In the genomic region with DNA sequence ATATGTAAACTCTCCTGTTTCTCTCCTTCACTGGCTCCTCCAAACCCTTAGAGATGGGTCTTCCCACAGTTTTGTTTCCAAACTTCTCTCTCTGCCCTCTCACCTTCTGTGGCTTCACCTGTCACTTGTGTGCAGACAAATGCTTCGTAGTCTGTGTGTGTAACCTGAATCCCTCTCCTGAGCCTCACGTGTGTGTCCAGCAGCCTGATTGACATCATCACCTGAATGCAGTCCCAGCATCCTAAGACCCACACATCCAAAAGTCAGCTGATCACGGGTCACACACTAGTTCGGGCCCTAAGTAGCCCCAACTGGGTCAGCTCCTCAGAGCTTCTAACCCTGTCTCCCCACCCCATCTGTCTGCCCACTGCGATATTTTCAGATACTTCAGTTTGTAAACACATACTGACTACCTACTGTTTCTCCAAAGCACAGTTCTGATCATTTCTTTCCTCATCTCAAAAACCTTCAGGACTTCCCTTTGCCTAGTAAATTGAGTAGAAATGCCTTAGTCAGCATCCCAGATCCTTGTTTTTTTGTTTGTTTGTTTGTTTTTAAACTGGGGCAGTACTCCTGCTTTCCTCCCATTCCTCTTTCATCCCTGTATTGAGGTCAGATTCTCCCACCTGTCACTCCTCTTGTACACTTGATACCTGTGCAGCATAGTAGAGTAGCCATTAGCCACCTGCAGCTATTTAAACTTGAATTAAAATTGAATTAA, we compare ENCODE assay signal across 18 cellular contexts. TPM values are rescaled to one million over a fixed set of nuclear protein-coding genes. Genes with fewer than 3 reads are reported as not detected.
DNase-seq lines count a peak whose midpoint lies in the region; ATAC-seq, FAIRE-seq and TF ChIP-seq lines count a peak whose summit lies in the region.
"Had no signal": no experiment of that assay in that cellular context is flagged by ENCODE, and none has a peak within 500 bp of the region (broad histone marks: within the 10 kb centered on the region; RNA-seq: fewer than 3 reads in every experiment).

No MANE protein-coding gene starts in this region.

- H3K4me1 Mint-ChIP-seq in GM23338, result no peaks in the 10 kb centered on the region
- peaks cover 9% of the 10 kb centered on the region for H3K4me1 Mint-ChIP-seq in activated CD4-positive, alpha-beta T cell treated with anti-CD3 and anti-CD28 coated beads, Interleukin-2, amount 10 ng/mL, durations not matched to agents 24 days and 14 days

- WGBS in K562 (ENCODE audit: insufficient coverage, low coverage, missing lambda C conversion rate), result 63% methylated on average over 5 of the region's 5 CpGs
- 48 to 75% (median 49%) methylated on average over 5 of the region's 5 CpGs for WGBS in psoas muscle, 3 donors

- no peak overlapping the region for H3K4me3 Mint-ChIP-seq in GM23338
- H3K4me3 Mint-ChIP-seq in activated CD4-positive, alpha-beta T cell treated with anti-CD3 and anti-CD28 coated beads, Interleukin-2, amount 10 ng/mL, durations not matched to agents 24 days and 14 days, result no peak overlapping the region
- H3K4me3 Mint-ChIP-seq: CD14-positive monocyte had no signal

- H4K20me1 ChIP-seq in GM23338 (replicated peaks; ENCODE audit: insufficient read depth) (no peaks in the 10 kb centered on the region), K562 (replicated peaks; ENCODE audit: control insufficient read depth, insufficient read depth, low read length) (no peaks in the 10 kb centered on the region)

- H3K4me3 ChIP-seq in GM23338 (no peak overlapping the region), K562 (no peak overlapping the region), psoas muscle (no peak overlapping the region)
- H3K4me3 ChIP-seq: Peyer's patch had no signal

- FAIRE-seq in K562 (lab: Jason Lieb, UNC), result no peak

- ATAC-seq in GM23338 (no peak), K562 (no peak), psoas muscle (peak in 3 of 4 donors; percentile 41 to 64 (median 50)), omental fat pad (ENCODE audit: low FRiP score) (no peak)

- H3K9me3 ChIP-seq in K562 (replicated peaks; ENCODE audit: control insufficient read depth, insufficient read depth, low read depth, low read length) (no peaks in the 10 kb centered on the region), psoas muscle (no peaks in the 10 kb centered on the region)
- H3K9me3 ChIP-seq: Peyer's patch had no signal

- no peak overlapping the region for H3K9ac ChIP-seq in K562 (ENCODE audit: insufficient read depth in 1 of 2, low read depth in 2 of 2, low read length in 2 of 2)
- H3K9ac ChIP-seq: KMS-11 had no signal

- H3K4me2 ChIP-seq in GM23338 (no peak overlapping the region), K562 (ENCODE audit: insufficient read depth, low read length) (no peak overlapping the region)
- H3K4me2 ChIP-seq: KMS-11 had no signal

- TF ChIP-seq CTCF in GM23338 (conservative IDR thresholded peaks at IDR 0.05; ENCODE audit: low read depth in 2 of 2), result no peak
- no peak for TF ChIP-seq CTCF in K562 (IDR thresholded peaks at IDR 0.05 in 2 of 3, conservative IDR thresholded peaks at IDR 0.05 in 1 of 3; ENCODE audit: insufficient read depth in 2 of 3, low read depth in 1 of 3, low read length in 3 of 3)
- no peak for TF ChIP-seq CTCF in psoas muscle (IDR thresholded peaks at IDR 0.05)
- no peak for TF ChIP-seq CTCF in omental fat pad (IDR thresholded peaks at IDR 0.05)

- H3K9me1 ChIP-seq in K562 (ENCODE audit: control insufficient read depth, insufficient read depth, low read length), result no peaks in the 10 kb centered on the region

- H3K4me1 ChIP-seq in GM23338 (ENCODE audit: insufficient read depth) (no peaks in the 10 kb centered on the region), K562 (replicated peaks in 1 of 2; ENCODE audit: control insufficient read depth in 2 of 2, insufficient read depth in 2 of 2, low read length in 2 of 2) (peaks cover 0 to 6% of the 10 kb centered on the region in 2 experiments; a peak in 3 of 5 replicates), psoas muscle (peaks cover 31% of the 10 kb centered on the region)
- H3K4me1 ChIP-seq: Peyer's patch had no signal

- no peak overlapping the region for H3K27ac Mint-ChIP-seq in GM23338
- H3K27ac Mint-ChIP-seq in activated CD4-positive, alpha-beta T cell treated with anti-CD3 and anti-CD28 coated beads, Interleukin-2, amount 10 ng/mL, durations not matched to agents 24 days and 14 days, result no peak overlapping the region

- in situ Hi-C loops in K562 (cut with MboI), result no loop called here

- H3K9me3 Mint-ChIP-seq in GM23338, result no peaks in the 10 kb centered on the region
- no peaks in the 10 kb centered on the region for H3K9me3 Mint-ChIP-seq in activated CD4-positive, alpha-beta T cell treated with anti-CD3 and anti-CD28 coated beads, Interleukin-2, amount 10 ng/mL, durations not matched to agents 24 days and 14 days
- H3K9me3 Mint-ChIP-seq: CD14-positive monocyte had no signal

- DNase-seq in GM23338 (ENCODE audit: low spot score), result no peak
- peak; percentile 68 for DNase-seq in NCI-H2107 treated with DMSO at 0.1 percent for 48 hours (lab: John Stamatoyannopoulos, UW; ENCODE audit: unreplicated experiment)
- no peak for DNase-seq in K562 (ENCODE audit: extremely low read depth in 1 of 4, low spot score in 3 of 4)
- DNase-seq in psoas muscle, result no peak
- no peak for DNase-seq in activated CD4-positive, alpha-beta T cell treated with anti-CD3 and anti-CD28 coated beads, Interleukin-2, amount 10 ng/mL, durations not matched to agents 24 days and 14 days
- DNase-seq in omental fat pad (ENCODE audit: low spot score), result no peak
- no peak for DNase-seq in NCI-H146 (lab: John Stamatoyannopoulos, UW)
- DNase-seq: COR-L47; DMS 273 treated with DMSO at 0.1 percent for 48 hours; DND-41; NCI-H1417; NCI-H187 treated with DMSO at 0.1 percent for 48 hours; NCI-H2227 treated with DMSO at 0.1 percent for 48 hours; NCI-H524 treated with DMSO at 0.1 percent for 48 hours; NK-92 treated with Interleukin-12 subunit alpha and Interleukin-12 subunit beta, amount 100 ng/mL, for 24 hours; Peyer's patch had no signal

- no peaks in the 10 kb centered on the region for H3K79me2 ChIP-seq in GM23338 (replicated peaks; ENCODE audit: insufficient read depth)
- no peaks in the 10 kb centered on the region for H3K79me2 ChIP-seq in K562 (ENCODE audit: control insufficient read depth, insufficient read depth, low read length)

- H3K9me2 ChIP-seq in GM23338 (ENCODE audit: insufficient read depth), result no peaks in the 10 kb centered on the region

- CTCF ChIA-PET in K562 (lab: Yijun Ruan, JAX; ENCODE audit: low intra/inter-chr PET ratio), result no interaction called here

- H3K36me3 ChIP-seq in GM23338 (ENCODE audit: insufficient read depth), result peaks cover 5% of the 10 kb centered on the region; the same call in 1 of the 2 replicates
- peaks cover 33% of the 10 kb centered on the region; the same call in 2 of the 3 replicates for H3K36me3 ChIP-seq in K562 (ENCODE audit: control insufficient read depth, insufficient read depth, low read length)
- H3K36me3 ChIP-seq in psoas muscle (ENCODE audit: insufficient read depth in 1 of 2, low read depth in 1 of 2), result peaks cover 0 to 31% of the 10 kb centered on the region in 2 donors

- H2AFZ ChIP-seq in GM23338, result no peak overlapping the region
- H2AFZ ChIP-seq in K562 (ENCODE audit: low read depth, low read length), result no peak overlapping the region

- POLR2A ChIA-PET in K562 (lab: Yijun Ruan, JAX), result no interaction called here

- no peaks in the 10 kb centered on the region for H3F3A ChIP-seq in GM23338 (replicated peaks; ENCODE audit: low read depth)

- TF ChIP-seq EP300 in K562 (IDR thresholded peaks at IDR 0.05; ENCODE audit: low read length), result no peak

- no peaks in the 10 kb centered on the region for H3K27me3 ChIP-seq in GM23338 (ENCODE audit: insufficient read depth)
- no peaks in the 10 kb centered on the region for H3K27me3 ChIP-seq in K562 (ENCODE audit: control insufficient read depth in 2 of 2, insufficient read depth in 2 of 2, low read length in 2 of 2)
- H3K27me3 ChIP-seq in psoas muscle (ENCODE audit: insufficient read depth in 3 of 3, low read length in 2 of 3), result no peaks in the 10 kb centered on the region
- H3K27me3 ChIP-seq: Peyer's patch had no signal

- no TSS peak for BruUV-seq in K562 (replicated peaks; lab: Mats Ljungman, UMichigan)

- no peak for TF ChIP-seq RAD21 in K562 (CRISPR knock-in tag; conservative IDR thresholded peaks at IDR 0.05 in 1 of 2, IDR thresholded peaks at IDR 0.05 in 1 of 2)

- 0 out of 2 replicates have a peak overlapping the region, but pooled peaks have one; percentile 19 for H3K27ac ChIP-seq in GM23338 (ENCODE audit: low read depth)
- H3K27ac ChIP-seq in K562 (ENCODE audit: extremely low read depth, low read depth, low read length), result no peak overlapping the region
- H3K27ac ChIP-seq in psoas muscle, result peak overlapping the region; percentile 71
- H3K27ac ChIP-seq: KMS-11, Peyer's patch had no signal

- no peaks in the 10 kb centered on the region; the same call in none of the 3 replicates for H3K36me3 Mint-ChIP-seq in GM23338 (ENCODE audit: low read depth)
- H3K36me3 Mint-ChIP-seq in activated CD4-positive, alpha-beta T cell treated with anti-CD3 and anti-CD28 coated beads, Interleukin-2, amount 10 ng/mL, durations not matched to agents 24 days and 14 days (ENCODE audit: low read depth), result peaks cover 13% of the 10 kb centered on the region

- TF ChIP-seq POLR2A in K562 (conservative IDR thresholded peaks at IDR 0.05), result no peak

- intact Hi-C loops in K562 (cut with micrococcal nuclease), result no loop called here
- intact Hi-C loops in psoas muscle (cut with DNase I), result no loop called here
- intact Hi-C loops in activated CD4-positive, alpha-beta T cell treated with anti-CD3 and anti-CD28 coated beads, Interleukin-2, amount 10 ng/mL, durations not matched to agents 24 days and 14 days (cut with micrococcal nuclease), result no loop called here

- H3K27me3 Mint-ChIP-seq in GM23338 (ENCODE audit: insufficient read depth, low read depth, poor library complexity), result peaks cover 5% of the 10 kb centered on the region
- H3K27me3 Mint-ChIP-seq in activated CD4-positive, alpha-beta T cell treated with anti-CD3 and anti-CD28 coated beads, Interleukin-2, amount 10 ng/mL, durations not matched to agents 24 days and 14 days, result no peaks in the 10 kb centered on the region

RNA-seq across cellular contexts. Expression of a gene that starts 23.7 kb away (rescaled TPM):
- total RNA-seq in GM23338 (2014; rRNA removed; shearing (Covaris generic)), result 10.7 and 12.5 TPM in 2 replicates
- polyA plus RNA-seq in GM23338 (2016; fragmentation: Nextera tagmentation; extraction: Ambion mirVana) (7.8 and 8.6 TPM in 2 replicates), K562 (2011; rRNA removed) (16.5 and 18.5 TPM in 2 replicates), K562 (2014; fragmentation: Illumina TruSeq; extraction: Trizol) (12.1 and 15.6 TPM in 2 replicates), K562 (2014; fragmentation: Nextera tagmentation; extraction: Ambion mirVana) (10 to 100 TPM; 14.1 to 23.2 TPM), K562 (2014; rRNA removed) (10.6 and 12.9 TPM in 2 replicates), psoas muscle (10 to 100 TPM; 10.2 to 25.4 (median 11.9) TPM)
- 47.5 and 49.5 TPM in 2 replicates for total RNA-seq in K562 (2011; cell fraction: chromatin; rRNA removed; ENCODE audit: low replicate concordance)
- 29.6 and 31.0 TPM in 2 replicates for total RNA-seq in K562 (2011; cell fraction: nucleolus; rRNA removed)
- total RNA-seq in K562 (2011; cell fraction: nucleoplasm; rRNA removed), result 18.6 and 28.7 TPM in 2 replicates
- total RNA-seq in K562 (2014; rRNA removed) (6.9 and 7.3 TPM in 2 replicates), K562 (2014; rRNA removed; fragmentation: Illumina TruSeq; extraction: Trizol) (8.9 and 11.7 TPM in 2 replicates), K562 (2015; rRNA removed; fragmentation: Illumina TruSeq; extraction: Trizol) (10.9 and 11.0 TPM in 2 replicates), K562 (2021) (12.2 and 13.8 TPM in 2 replicates), psoas muscle (10 to 100 TPM; 18.8 to 28.8 (median 20.1) TPM), omental fat pad (10 to 100 TPM in 3 of 4 donors, 1 to 10 TPM in 1; 8.4 to 16.7 (median 13.7) TPM)
- 18.8 and 20.8 TPM in 2 replicates for polyA plus RNA-seq in K562 (2011; cell fraction: cytosol; rRNA removed)
- 31.7 and 33.9 TPM in 2 replicates for polyA plus RNA-seq in K562 (2011; cell fraction: nucleus; rRNA removed)
- 10.2 and 13.4 TPM in 2 replicates for polyA plus RNA-seq in K562 (2012)
- polyA minus RNA-seq in K562 (2011; rRNA and poly(A)+ RNA removed), result 24.4 and 25.7 TPM in 2 replicates
- polyA minus RNA-seq in K562 (2011; cell fraction: cytosol; rRNA and poly(A)+ RNA removed), result 13.8 and 21.2 TPM in 2 replicates
- 17.5 and 42.0 TPM in 2 replicates for polyA minus RNA-seq in K562 (2011; cell fraction: nucleus; rRNA and poly(A)+ RNA removed)
- 18.9 and 19.1 TPM in 2 replicates for total RNA-seq in activated CD4-positive, alpha-beta T cell treated with anti-CD3 and anti-CD28 coated beads, Interleukin-2, amount 10 ng/mL, durations not matched to agents 24 days and 14 days

RNA-seq across cellular contexts. Expression of a gene that starts 38.2 kb away (rescaled TPM):
- total RNA-seq in GM23338 (2014; rRNA removed; shearing (Covaris generic)), result 43.3 and 47.3 TPM in 2 replicates
- polyA plus RNA-seq in GM23338 (2016; fragmentation: Nextera tagmentation; extraction: Ambion mirVana) (17.4 and 20.0 TPM in 2 replicates), K562 (2011; rRNA removed) (0.05 and 0.17 TPM in 2 replicates), K562 (2014; fragmentation: Illumina TruSeq; extraction: Trizol) (0.21 and 0.25 TPM in 2 replicates), K562 (2014; fragmentation: Nextera tagmentation; extraction: Ambion mirVana) (not detected), K562 (2014; rRNA removed) (0.30 and 0.53 TPM in 2 replicates), psoas muscle (1 to 10 TPM; 3.1 to 8.6 (median 3.3) TPM)
- total RNA-seq in K562 (2011; cell fraction: chromatin; rRNA removed; ENCODE audit: low replicate concordance), result 0.16 and 0.35 TPM in 2 replicates
- 0.17 TPM in 1 of 2 replicates, not detected in the other for total RNA-seq in K562 (2011; cell fraction: nucleolus; rRNA removed)
- total RNA-seq in K562 (2011; cell fraction: nucleoplasm; rRNA removed), result 0.15 TPM in 1 of 2 replicates, not detected in the other
- total RNA-seq in K562 (2014; rRNA removed) (0.08 and 0.09 TPM in 2 replicates), K562 (2014; rRNA removed; fragmentation: Illumina TruSeq; extraction: Trizol) (0.13 and 0.15 TPM in 2 replicates), K562 (2015; rRNA removed; fragmentation: Illumina TruSeq; extraction: Trizol) (0.08 and 0.14 TPM in 2 replicates), K562 (2021) (0.11 and 0.16 TPM in 2 replicates), psoas muscle (10 to 100 TPM; 18.0 to 61.9 (median 24.2) TPM), omental fat pad (1 to 10 TPM; 1.6 to 3.8 (median 2.4) TPM)
- 0.12 and 0.31 TPM in 2 replicates for polyA plus RNA-seq in K562 (2011; cell fraction: cytosol; rRNA removed)
- 0.41 and 0.68 TPM in 2 replicates for polyA plus RNA-seq in K562 (2011; cell fraction: nucleus; rRNA removed)
- 0.49 and 0.64 TPM in 2 replicates for polyA plus RNA-seq in K562 (2012)
- 0.25 TPM in 1 of 2 replicates, not detected in the other for polyA minus RNA-seq in K562 (2011; rRNA and poly(A)+ RNA removed)
- not detected in 2 replicates for polyA minus RNA-seq in K562 (2011; cell fraction: cytosol; rRNA and poly(A)+ RNA removed)
- not detected in 2 replicates for polyA minus RNA-seq in K562 (2011; cell fraction: nucleus; rRNA and poly(A)+ RNA removed)
- 6.2 and 6.9 TPM in 2 replicates for total RNA-seq in activated CD4-positive, alpha-beta T cell treated with anti-CD3 and anti-CD28 coated beads, Interleukin-2, amount 10 ng/mL, durations not matched to agents 24 days and 14 days

Comparison
In these comparisons a context has a peak if more than half of its experiments do, and no peak if none do; other contexts are left out.
1. ATAC-seq: peak in psoas muscle (3 of 4); none in GM23338 (single experiment), K562 (single experiment) and omental fat pad (single experiment).